Comparison of ENCODE assay signal across 16 cellular contexts in the genomic region with DNA sequence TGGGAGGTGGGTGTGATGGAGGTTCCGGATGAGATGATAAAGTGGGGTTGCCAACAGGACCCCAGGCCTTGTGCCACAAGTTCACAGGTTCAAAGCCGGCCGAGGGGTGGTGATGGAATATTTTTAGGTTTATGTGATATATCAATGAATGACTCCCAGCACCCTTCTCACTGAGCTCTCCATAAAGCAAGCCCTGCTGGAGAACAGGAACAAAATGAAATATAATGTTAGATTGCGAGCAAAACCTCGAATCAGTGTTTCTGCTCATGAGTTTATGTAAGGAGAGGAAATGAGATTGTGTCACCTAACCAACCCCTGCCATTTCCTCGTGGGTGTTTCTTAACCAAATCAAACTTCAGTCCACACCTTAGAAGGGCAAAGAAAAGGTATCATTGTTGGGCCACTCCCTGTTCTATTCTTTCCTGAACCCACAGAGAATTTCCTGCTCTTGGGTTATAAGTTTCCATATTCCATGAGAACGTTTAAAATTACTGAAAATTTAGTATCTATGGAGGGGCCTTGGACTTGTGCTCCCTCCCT.
DNase-seq lines count a peak whose midpoint lies in the region; ATAC-seq and TF ChIP-seq lines count a peak whose summit lies in the region.
"Had no signal": no experiment of that assay in that cellular context is flagged by ENCODE, and none has a peak within 500 bp of the region (broad histone marks: within the 10 kb centered on the region; RNA-seq: fewer than 3 reads in every experiment).

No MANE protein-coding gene starts in this region.

- TF ChIP-seq CTCF in Calu3 (IDR thresholded peaks at IDR 0.05; ENCODE audit: unreplicated experiment), result no peak
- no peak for TF ChIP-seq CTCF in colonic mucosa (IDR thresholded peaks at IDR 0.05)
- no peak for TF ChIP-seq CTCF in mucosa of descending colon (IDR thresholded peaks at IDR 0.05)
- TF ChIP-seq CTCF in brain microvascular endothelial cell (IDR thresholded peaks at IDR 0.05; ENCODE audit: low read depth, low read length, missing control alignments), result no peak

- ATAC-seq in mucosa of descending colon, result peak; percentile 93
- ATAC-seq in HG03354 (IDR thresholded peaks at IDR 0.05; ENCODE audit: poor library complexity, severe bottlenecking, unreplicated experiment), result no peak
- ATAC-seq in GM21619 (IDR thresholded peaks at IDR 0.05; ENCODE audit: unreplicated experiment), result no peak
- ATAC-seq: Panc1 had no signal

- no peak overlapping the region for H3K4me3 ChIP-seq in colonic mucosa
- H3K4me3 ChIP-seq in mucosa of descending colon, result no peak overlapping the region
- no peak overlapping the region for H3K4me3 ChIP-seq in brain microvascular endothelial cell (ENCODE audit: low read depth, low read length)

- H3K27ac ChIP-seq in colonic mucosa, result peak overlapping the region; percentile 65
- no peak overlapping the region for H3K27ac ChIP-seq in brain microvascular endothelial cell
- H3K27ac ChIP-seq: HL-60 had no signal

- BruUV-seq in Calu3 (replicated peaks; lab: Mats Ljungman, UMichigan), result no TSS peak

- H3K27me3 ChIP-seq in colonic mucosa, result no peaks in the 10 kb centered on the region
- no peaks in the 10 kb centered on the region for H3K27me3 ChIP-seq in brain microvascular endothelial cell (replicated peaks)

- CTCF ChIA-PET in Calu3 (lab: Charles Lee), result no interaction called here

- peak; percentile 39 to 65 for DNase-seq in AML-193 (lab: John Stamatoyannopoulos, UW)
- DNase-seq in Calu3, result peak; percentile 17
- DNase-seq in colonic mucosa, result peak; percentile 65
- DNase-seq in mucosa of descending colon, result peak in 2 of 3 donors; percentile 42 to 64
- DNase-seq in GM19238 (ENCODE audit: insufficient read length, low spot score), result no peak
- DNase-seq in brain microvascular endothelial cell, result no peak
- DNase-seq: CD4-positive, alpha-beta T cell; H9; NCI-H1092; NCI-H2081 treated with DMSO at 0.1 percent for 48 hours; NCI-H510A treated with DMSO at 0.1 percent for 48 hours; NCI-H82 had no signal

- H3K27ac Mint-ChIP-seq in Calu3 (ENCODE audit: unreplicated experiment), result peak overlapping the region; percentile 64
- H3K27ac Mint-ChIP-seq: CD4-positive, alpha-beta T cell; H9 had no signal

- H3K4me1 ChIP-seq in colonic mucosa (no peaks in the 10 kb centered on the region), mucosa of descending colon (ENCODE audit: low read depth) (peaks cover 12% of the 10 kb centered on the region)

- H3K27me3 Mint-ChIP-seq in Calu3 (ENCODE audit: unreplicated experiment), result no peaks in the 10 kb centered on the region

- in situ Hi-C loops in brain microvascular endothelial cell (cut with HindIII; ENCODE audit: low pct_ligation_motif_present, low sequenced_read_pairs), result no loop called here

- peak overlapping the region in 1 of 2 donors; percentile 38 for H3K9ac ChIP-seq in colonic mucosa (ENCODE audit: low read depth in 2 of 2, low read length in 2 of 2)

- peaks cover 5% of the 10 kb centered on the region for H3K36me3 Mint-ChIP-seq in Calu3 (ENCODE audit: insufficient read depth, unreplicated experiment)

- H3K9me3 ChIP-seq in colonic mucosa (no peaks in the 10 kb centered on the region), mucosa of descending colon (no peaks in the 10 kb centered on the region)

- no peaks in the 10 kb centered on the region for H3K36me3 ChIP-seq in colonic mucosa
- H3K36me3 ChIP-seq in mucosa of descending colon (ENCODE audit: low read depth), result no peaks in the 10 kb centered on the region
- H3K36me3 ChIP-seq in brain microvascular endothelial cell (replicated peaks), result no peaks in the 10 kb centered on the region

- intact Hi-C loops in Calu3 (cut with micrococcal nuclease; ENCODE audit: unreplicated experiment) (no loop called here), colonic mucosa (cut with DNase I) (no loop called here), mucosa of descending colon (cut with DNase I, micrococcal nuclease) (no loop called here)

- H3K9me3 Mint-ChIP-seq in Calu3 (ENCODE audit: low read depth, unreplicated experiment), result no peaks in the 10 kb centered on the region
- H3K9me3 Mint-ChIP-seq: CD4-positive, alpha-beta T cell; H9 had no signal

- H3K4me1 Mint-ChIP-seq in Calu3 (ENCODE audit: low read depth, unreplicated experiment), result peaks cover 27% of the 10 kb centered on the region

- no peak overlapping the region for H3K4me3 Mint-ChIP-seq in Calu3 (ENCODE audit: low read depth, unreplicated experiment)
- H3K4me3 Mint-ChIP-seq: CD4-positive, alpha-beta T cell; H9 had no signal

Comparison
In these comparisons a context has a peak if more than half of its experiments do, and no peak if none do; other contexts are left out.
1. DNase-seq: peak in AML-193 (2 of 2), Calu3 (single experiment), colonic mucosa (single experiment) and mucosa of descending colon (2 of 3); none in GM19238 (single experiment) and brain microvascular endothelial cell (single experiment).